In the genomic region with DNA sequence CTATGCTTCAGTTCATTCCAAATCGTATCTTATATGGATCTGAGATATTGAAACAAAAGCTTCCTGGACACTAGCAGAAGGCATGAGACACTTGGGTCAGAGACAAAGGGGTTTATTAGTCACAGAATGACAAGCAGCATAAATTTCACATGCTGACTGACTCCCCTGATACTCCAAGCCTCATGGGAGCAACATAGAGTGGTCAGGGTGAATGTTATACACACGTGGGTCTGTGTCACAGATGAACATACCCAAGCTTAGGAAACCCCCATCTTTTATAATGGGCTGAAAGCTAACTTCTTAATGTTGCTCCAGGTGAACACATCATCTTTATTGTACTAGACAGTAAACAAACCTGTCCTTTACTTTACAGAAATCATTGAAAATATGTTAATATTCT, we compare ENCODE assay signal across 22 cellular contexts.
"Had no signal": no experiment of that assay in that cellular context is flagged by ENCODE, and none has a peak within 500 bp of the region (broad histone marks: within the 10 kb centered on the region; RNA-seq: fewer than 3 reads in every experiment).

No MANE protein-coding gene starts in this region.

- DNase-seq: activated B cell treated with CpG ODN at 0.5 μM for 24 hours; activated CD4-positive, alpha-beta T cell treated with anti-CD3 and anti-CD28 coated beads for 36 hours; activated CD4-positive, alpha-beta T cell treated with anti-CD3 and anti-CD28 coated beads, Interleukin-2, amount 50 U/mL, for 48 hours; activated CD8-positive, alpha-beta memory T cell treated with anti-CD3 and anti-CD28 coated beads, Interleukin-2, amount 50 U/mL, for 48 hours; activated gamma-delta T cell treated with Interleukin-2 at 50 U/mL for 16 hours; central memory CD4-positive, alpha-beta T cell; dermis blood vessel endothelial cell; effector CD8-positive, alpha-beta T cell; foreskin keratinocyte; immature natural killer cell; left lung; naive thymus-derived CD8-positive, alpha-beta T cell; stimulated activated CD4-positive, alpha-beta T cell treated with anti-CD3 and anti-CD28 coated beads, Interleukin-4, amount 100 ng/mL, for 1 hour; stimulated activated naive CD4-positive, alpha-beta T cell; testis; trophoblast cell had no signal

- H3K4me1 ChIP-seq: ascending aorta, foreskin keratinocyte, left lung, neural progenitor cell, testis, vagina had no signal

- H3K27me3 ChIP-seq: ascending aorta, foreskin keratinocyte, hepatocyte, left lung, neural progenitor cell, testis, vagina had no signal

- H3K9me3 ChIP-seq: ascending aorta, left lung, testis, vagina had no signal

- H3K4me3 ChIP-seq: ascending aorta, hepatocyte, left lung, lung, neural progenitor cell, testis, vagina had no signal

- ATAC-seq: activated CD4-positive, alpha-beta T cell treated with anti-CD3 and anti-CD28 coated beads for 36 hours; activated naive CD4-positive, alpha-beta T cell treated with anti-CD3 and anti-CD28 coated beads, Interleukin-2, amount 50 U/mL, for 72 hours; foreskin keratinocyte; left lung; naive thymus-derived CD8-positive, alpha-beta T cell had no signal

- H2AFZ ChIP-seq: hepatocyte, neural progenitor cell had no signal

- H3K9ac ChIP-seq: neural progenitor cell had no signal

- H3K4me2 ChIP-seq: hepatocyte, neural progenitor cell had no signal

- H3K27ac ChIP-seq: ascending aorta, foreskin keratinocyte, hepatocyte, left lung, neural progenitor cell, testis, vagina had no signal

- H3K36me3 ChIP-seq: ascending aorta, left lung, neural progenitor cell, vagina had no signal
